Comparison of ENCODE assay signal across 11 cellular contexts in the genomic region with DNA sequence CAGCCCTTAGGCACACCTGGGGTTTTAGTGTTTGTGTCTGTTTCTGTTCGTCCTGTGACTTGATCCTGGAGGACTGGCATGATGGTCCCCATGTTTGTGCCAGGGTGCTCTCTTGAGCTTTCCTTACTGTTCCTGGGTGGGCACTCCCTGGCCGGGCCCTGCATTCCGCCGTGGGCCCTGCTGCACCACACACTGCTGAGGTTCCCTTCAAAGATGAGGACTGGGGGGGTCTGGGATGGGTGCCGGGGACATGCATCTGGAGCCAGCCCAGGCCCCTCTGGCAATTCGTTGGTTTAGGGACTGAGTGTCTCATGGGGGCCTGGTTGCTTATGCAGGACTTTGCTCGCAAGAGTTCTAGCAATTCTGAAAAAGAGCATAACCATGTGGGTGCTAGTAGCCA.
"Had no signal": no experiment of that assay in that cellular context is flagged by ENCODE, and none has a peak within 500 bp of the region (broad histone marks: within the 10 kb centered on the region; RNA-seq: fewer than 3 reads in every experiment).

No MANE protein-coding gene starts in this region.

- DNase-seq: activated naive CD4-positive, alpha-beta T cell treated with anti-CD3 and anti-CD28 coated beads, Interleukin-2, amount 50 U/mL, for 16 hours; brain microvascular endothelial cell; cerebellar nuclear complex; esophagus squamous epithelium; left ventricle myocardium superior; stimulated activated CD4-positive, alpha-beta T cell treated with anti-CD3 and anti-CD28 coated beads, Interleukin-12 subunit alpha, Interleukin-12 subunit beta, amount 100 ng/mL, for 4 hours; stimulated activated naive CD4-positive, alpha-beta T cell treated with Interleukin-2 at 50 U/mL for 16 hours; testis had no signal

- H3K9me3 ChIP-seq: esophagus squamous epithelium, prostate gland, testis had no signal

- H3K4me3 ChIP-seq: esophagus squamous epithelium, prostate gland, testis had no signal

- H3K27me3 ChIP-seq: brain microvascular endothelial cell, esophagus squamous epithelium, testis had no signal

- H3K27ac ChIP-seq: brain microvascular endothelial cell, prostate gland, testis had no signal

- ATAC-seq: activated CD4-positive, CD25-positive, alpha-beta regulatory T cell treated with anti-CD3 and anti-CD28 coated beads, Interleukin-2, amount 50 U/mL, for 24 hours; left ventricle myocardium superior; SK-N-SH treated with all-trans-retinoic acid at 6 μM for 48 hours had no signal

- H3K36me3 ChIP-seq: brain microvascular endothelial cell, prostate gland had no signal
